In genomic region chrX:101219840-101220191, GRCh38 we compare ENCODE assay signal across 10 cellular contexts. TPM values are rescaled to one million over a fixed set of nuclear protein-coding genes. Genes with fewer than 3 reads are reported as not detected.
DNase-seq lines count a peak whose midpoint lies in the region; ATAC-seq and TF ChIP-seq lines count a peak whose summit lies in the region.
"Had no signal": no experiment of that assay in that cellular context is flagged by ENCODE, and none has a peak within 500 bp of the region (broad histone marks: within the 10 kb centered on the region; RNA-seq: fewer than 3 reads in every experiment).

No MANE protein-coding gene starts in this region.

- H2AFZ ChIP-seq in neuron (ENCODE audit: low read depth, low read length): peak overlapping the region; percentile 29

- 63% methylated on average over 6 of the region's 6 CpGs; no CpG with 5 or more reads in 1 of the 2 experiments for WGBS in endodermal cell (ENCODE audit: insufficient coverage in 1 of 2, insufficient read length in 1 of 2), 2 experiments

- no peaks in the 10 kb centered on the region for H3K4me1 ChIP-seq in endodermal cell (ENCODE audit: control insufficient read depth, insufficient read depth, low read length)
- peaks cover 4% of the 10 kb centered on the region for H3K4me1 ChIP-seq in neuron (ENCODE audit: insufficient read depth, low read length)

- H3K4me1 Mint-ChIP-seq in endodermal cell: peaks cover 5% of the 10 kb centered on the region

- no peak overlapping the region for H3K4me3 ChIP-seq in endodermal cell (ENCODE audit: low read length)
- peak overlapping the region; percentile 51 for H3K4me3 ChIP-seq in neuron (ENCODE audit: low read length)

- H3K27ac ChIP-seq in endodermal cell (ENCODE audit: low read depth, low read length): peak overlapping the region; percentile 70

- no peak overlapping the region for H3K9ac ChIP-seq in endodermal cell (ENCODE audit: extremely low read depth, low read length, poor library complexity, severe bottlenecking)

- no peaks in the 10 kb centered on the region for H3K36me3 ChIP-seq in endodermal cell (ENCODE audit: control insufficient read depth, insufficient read depth, low read length)
- H3K36me3 ChIP-seq in neuron (ENCODE audit: insufficient read depth, low read length): no peaks in the 10 kb centered on the region

- no peak overlapping the region for H3K4me3 Mint-ChIP-seq in endodermal cell
- H3K4me3 Mint-ChIP-seq: activated naive CD8-positive, alpha-beta T cell treated with anti-CD3 and anti-CD28 coated beads, Interleukin-2, amount 10 ng/mL, durations not matched to agents 7 days and 5 days had no signal

- POLR2A ChIA-PET in GM10248 (lab: Yijun Ruan, JAX): no interaction called here

- H3K27me3 Mint-ChIP-seq in endodermal cell (ENCODE audit: insufficient read depth): no peaks in the 10 kb centered on the region

- DNase-seq in EH (ENCODE audit: low read depth) (peak; percentile 58), NCI-H2227 treated with DMSO at 0.1 percent for 48 hours (lab: John Stamatoyannopoulos, UW) (peak; percentile 68), endodermal cell (no peak), kidney glomerular epithelial cell (lab: John Stamatoyannopoulos, UW) (no peak), GM10248 (ENCODE audit: extremely low spot score) (no peak)
- DNase-seq: activated naive CD8-positive, alpha-beta T cell treated with anti-CD3 and anti-CD28 coated beads, Interleukin-2, amount 10 ng/mL, durations not matched to agents 7 days and 5 days; NCI-H1105; substantia nigra had no signal

- ATAC-seq in HG03108 (IDR thresholded peaks at IDR 0.05; ENCODE audit: unreplicated experiment): no peak

- TF ChIP-seq CTCF in endodermal cell (conservative IDR thresholded peaks at IDR 0.05) (no peak), GM10248 (IDR thresholded peaks at IDR 0.05; ENCODE audit: control extremely low read depth, extremely low read depth, low read depth, missing control alignments) (no peak)

- H3K27me3 ChIP-seq in endodermal cell (ENCODE audit: control insufficient read depth, insufficient read depth, low read length, poor library complexity, severe bottlenecking) (no peaks in the 10 kb centered on the region), neuron (ENCODE audit: insufficient read depth, low read length) (no peaks in the 10 kb centered on the region)

- H3K36me3 Mint-ChIP-seq in endodermal cell (ENCODE audit: low read depth): no peaks in the 10 kb centered on the region
- H3K36me3 Mint-ChIP-seq: activated naive CD8-positive, alpha-beta T cell treated with anti-CD3 and anti-CD28 coated beads, Interleukin-2, amount 10 ng/mL, durations not matched to agents 7 days and 5 days had no signal

- H3K9me3 ChIP-seq in endodermal cell (ENCODE audit: control insufficient read depth, low read length) (no peaks in the 10 kb centered on the region), neuron (ENCODE audit: low read length) (no peaks in the 10 kb centered on the region)

- H3K27ac Mint-ChIP-seq in endodermal cell: no peak overlapping the region
- H3K27ac Mint-ChIP-seq: activated naive CD8-positive, alpha-beta T cell treated with anti-CD3 and anti-CD28 coated beads, Interleukin-2, amount 10 ng/mL, durations not matched to agents 7 days and 5 days had no signal

- CTCF ChIA-PET in GM10248 (lab: Yijun Ruan, JAX): no interaction called here

- H3K9me3 Mint-ChIP-seq in endodermal cell: peaks cover 46% of the 10 kb centered on the region
- H3K9me3 Mint-ChIP-seq: activated naive CD8-positive, alpha-beta T cell treated with anti-CD3 and anti-CD28 coated beads, Interleukin-2, amount 10 ng/mL, durations not matched to agents 7 days and 5 days had no signal

RNA-seq across cellular contexts. Expression of gene DRP2, which starts 0.2 kb away (rescaled TPM):
- under 1 TPM; 0.15 to 0.91 TPM for total RNA-seq in endodermal cell
- 3.6 TPM for polyA plus RNA-seq in endodermal cell (2013, experiment 1 of 2)
- 4.0 TPM for polyA plus RNA-seq in endodermal cell (2013, experiment 2 of 2)

Comparison
In these comparisons a context has a peak if more than half of its experiments do, and no peak if none do; other contexts are left out.
1. DNase-seq: peak in EH (single experiment) and NCI-H2227 treated with DMSO at 0.1 percent for 48 hours (single experiment); none in endodermal cell (single experiment), kidney glomerular epithelial cell (single experiment) and GM10248 (single experiment).